Comparison of ENCODE assay signal across 18 cellular contexts in the genomic region with DNA sequence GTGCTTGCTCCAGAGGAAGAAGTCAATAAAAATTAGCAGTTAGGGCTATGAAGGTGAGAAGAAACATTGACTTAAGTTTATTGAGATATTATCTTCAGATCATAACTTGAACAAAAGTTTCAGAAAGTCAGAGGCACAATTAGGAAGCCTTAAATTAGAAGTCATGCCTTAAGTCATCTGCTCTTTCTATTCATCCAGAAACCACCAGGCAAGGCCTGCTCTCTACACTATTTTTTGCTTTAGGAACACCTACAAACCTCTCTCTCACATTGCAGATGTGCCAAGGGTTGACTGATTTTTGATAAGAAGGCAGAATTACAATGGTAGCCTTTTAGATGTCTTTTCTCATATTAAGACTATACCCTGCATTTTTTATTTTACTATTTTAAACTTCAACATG.
A peak's percentile ranks its signal among the peaks of the same experiment; 100 is the strongest.
DNase-seq lines count a peak whose midpoint lies in the region; ATAC-seq lines count a peak whose summit lies in the region.
"Had no signal": no experiment of that assay in that cellular context is flagged by ENCODE, and none has a peak within 500 bp of the region (broad histone marks: within the 10 kb centered on the region; RNA-seq: fewer than 3 reads in every experiment).

No MANE protein-coding gene starts in this region.

- H3K4me3 ChIP-seq in ACC112 (ENCODE audit: low read depth, low read length), result no peak overlapping the region
- H3K4me3 ChIP-seq: A549, BLaER1 had no signal

- peak overlapping the region; percentile 2 for H2AFZ ChIP-seq in ACC112 (ENCODE audit: low read length, unreplicated experiment)

- H3K36me3 ChIP-seq in ACC112 (ENCODE audit: insufficient read depth, low read length), result no peaks in the 10 kb centered on the region
- H3K36me3 ChIP-seq: BLaER1 had no signal

- peak; percentile 70 for ATAC-seq in GM18519 (IDR thresholded peaks at IDR 0.05; ENCODE audit: low FRiP score, unreplicated experiment)
- ATAC-seq in HG02884 (IDR thresholded peaks at IDR 0.05; ENCODE audit: unreplicated experiment), result peak; percentile 58
- ATAC-seq in HG03565 (IDR thresholded peaks at IDR 0.05; ENCODE audit: unreplicated experiment), result peak; percentile 66
- ATAC-seq in HG03095 (IDR thresholded peaks at IDR 0.05; ENCODE audit: unreplicated experiment), result no peak
- ATAC-seq: A549, HCT116, HepG2 had no signal

- H3K79me2 ChIP-seq in ACC112 (ENCODE audit: control insufficient read depth, insufficient read depth, low read length, unreplicated experiment), result no peaks in the 10 kb centered on the region

- H3K27me3 ChIP-seq in ACC112 (ENCODE audit: insufficient read depth, low read length), result no peaks in the 10 kb centered on the region
- H3K27me3 ChIP-seq: BLaER1 had no signal

- no peak overlapping the region for H3K27ac ChIP-seq in ACC112 (ENCODE audit: low read depth, low read length)
- H3K27ac ChIP-seq: 22Rv1, A549, BLaER1 had no signal

- no peaks in the 10 kb centered on the region for H3K4me1 ChIP-seq in ACC112 (ENCODE audit: control insufficient read depth, insufficient read depth, low read length, unreplicated experiment)
- H3K4me1 ChIP-seq: A549 had no signal

- DNase-seq in DMS114 treated with DMSO at 0.1 percent for 48 hours (lab: John Stamatoyannopoulos, UW; ENCODE audit: unreplicated experiment), result no peak
- no peak for DNase-seq in NK-92 treated with Interleukin-12 subunit alpha and Interleukin-12 subunit beta, amount 100 ng/mL, for 24 hours (lab: John Stamatoyannopoulos, UW)
- DNase-seq: CD4-positive, alpha-beta memory T cell; GOT3; H7; HFFc6; Karpas-422; KBM-7 had no signal
